9 cellular contexts compared by ENCODE assay signal in genomic region chr6:154249499-154250298, GRCh38.
DNase-seq lines count a peak whose midpoint lies in the region; ATAC-seq and TF ChIP-seq lines count a peak whose summit lies in the region.
"Had no signal": no experiment of that assay in that cellular context is flagged by ENCODE, and none has a peak within 500 bp of the region (broad histone marks: within the 10 kb centered on the region; RNA-seq: fewer than 3 reads in every experiment).

No MANE protein-coding gene starts in this region.

- peaks cover 13% of the 10 kb centered on the region for H3K36me3 Mint-ChIP-seq in T-helper 2 cell treated with Interferon-gamma antibody and Interleukin-4, amounts not matched to agents 5 μg/mL and 100 μg/mL, for 36 hours (ENCODE audit: low read depth)

- DNase-seq in SIG-M5 treated with dmso at 0.1 percent for 504 hours (lab: John Stamatoyannopoulos, UW; ENCODE audit: unreplicated experiment): peak; percentile 53
- no peak for DNase-seq in SIG-M5 (lab: John Stamatoyannopoulos, UW)
- DNase-seq in T-helper 2 cell treated with Interferon-gamma antibody and Interleukin-4, amounts not matched to agents 5 μg/mL and 100 μg/mL, for 36 hours (ENCODE audit: low spot score): peak; percentile 29
- no peak for DNase-seq in NCI-H2171 treated with DMSO at 0.1 percent for 48 hours (lab: John Stamatoyannopoulos, UW)
- DNase-seq in WERI-Rb-1: no peak
- DNase-seq in AML-193 (lab: John Stamatoyannopoulos, UW): no peak

- ATAC-seq in HG02938 (IDR thresholded peaks at IDR 0.05; ENCODE audit: unreplicated experiment): peak; percentile 70
- ATAC-seq: A549 had no signal

- no peaks in the 10 kb centered on the region for H3K36me3 ChIP-seq in WERI-Rb-1

- peaks cover 6% of the 10 kb centered on the region for H3K9me3 Mint-ChIP-seq in T-helper 2 cell treated with Interferon-gamma antibody and Interleukin-4, amounts not matched to agents 5 μg/mL and 100 μg/mL, for 36 hours

- H3K4me3 ChIP-seq in skin epidermis: peak overlapping the region in 1 of 7 experiments; percentile 6
- no peak overlapping the region for H3K4me3 ChIP-seq in WERI-Rb-1 (ENCODE audit: low read depth, low read length)
- H3K4me3 ChIP-seq: A549 had no signal

- no peak for TF ChIP-seq CTCF in WERI-Rb-1 (IDR thresholded peaks at IDR 0.05; ENCODE audit: low read depth, low read length)

- peaks cover 34% of the 10 kb centered on the region for H3K27me3 Mint-ChIP-seq in T-helper 2 cell treated with Interferon-gamma antibody and Interleukin-4, amounts not matched to agents 5 μg/mL and 100 μg/mL, for 36 hours (ENCODE audit: low read depth)

- peak overlapping the region; percentile 91 for H3K27ac Mint-ChIP-seq in T-helper 2 cell treated with Interferon-gamma antibody and Interleukin-4, amounts not matched to agents 5 μg/mL and 100 μg/mL, for 36 hours

- peak overlapping the region; percentile 76 for H3K4me3 Mint-ChIP-seq in T-helper 2 cell treated with Interferon-gamma antibody and Interleukin-4, amounts not matched to agents 5 μg/mL and 100 μg/mL, for 36 hours

- H3K27me3 ChIP-seq in WERI-Rb-1 (ENCODE audit: insufficient read depth, low read depth, severe bottlenecking): no peaks in the 10 kb centered on the region

- no peaks in the 10 kb centered on the region for H3K9me3 ChIP-seq in WERI-Rb-1 (ENCODE audit: severe bottlenecking)
- H3K9me3 ChIP-seq: A549 had no signal

- H3K4me1 Mint-ChIP-seq in T-helper 2 cell treated with Interferon-gamma antibody and Interleukin-4, amounts not matched to agents 5 μg/mL and 100 μg/mL, for 36 hours (ENCODE audit: low read depth): peaks cover 66% of the 10 kb centered on the region

- peak overlapping the region in 13 of 21 experiments; percentile 26 to 86 (median 63) for H3K27ac ChIP-seq in skin epidermis
- H3K27ac ChIP-seq in WERI-Rb-1: no peak overlapping the region
- H3K27ac ChIP-seq: A549 had no signal

Comparison
In these comparisons a context has a peak if more than half of its experiments do, and no peak if none do; other contexts are left out.
1. DNase-seq: peak in SIG-M5 treated with dmso at 0.1 percent for 504 hours (single experiment) and T-helper 2 cell treated with Interferon-gamma antibody and Interleukin-4, amounts not matched to agents 5 μg/mL and 100 μg/mL, for 36 hours (single experiment); none in SIG-M5 (single experiment), NCI-H2171 treated with DMSO at 0.1 percent for 48 hours (single experiment), WERI-Rb-1 (single experiment) and AML-193 (0 of 2).